In genomic region chr19:54412877-54413276, GRCh38 we compare ENCODE assay signal across 2 cellular contexts.
TF ChIP-seq lines count a peak whose summit lies in the region.

No MANE protein-coding gene starts in this region.

TF ChIP-seq in HepG2, 621 proteins besides CTCF, POLR2A, EP300 and RAD21:
- TF ChIP-seq ZNF12 (CRISPR knock-in tag; IDR thresholded peaks at IDR 0.05) = peak; percentile 93
- peak in 1 of 2 experiments; percentile 29; a peak in 1 of 4 replicates for TF ChIP-seq ATF4 (CRISPR knock-in tag; IDR thresholded peaks at IDR 0.05)
- TF ChIP-seq ZNF770 (CRISPR knock-in tag; IDR thresholded peaks at IDR 0.05) = no peak

TF ChIP-seq in WTC11, 78 proteins besides CTCF, POLR2A, EP300 and RAD21:
- TF ChIP-seq SP1 (CRISPR knock-in tag; conservative IDR thresholded peaks at IDR 0.05) = no peak
- no peak for TF ChIP-seq HMGA2 (CRISPR knock-in tag; IDR thresholded peaks at IDR 0.05)
- peak; percentile 14; the same call in 1 of the 2 replicates for TF ChIP-seq GABPB1 (CRISPR knock-in tag; IDR thresholded peaks at IDR 0.05)
- TF ChIP-seq USF2 (CRISPR knock-in tag; IDR thresholded peaks at IDR 0.05) = no peak
TF ChIP-seq in WTC11: peak in this region for 1.
